In genomic region chr15:52556524-52556923, GRCh38 we compare ENCODE assay signal across 28 cellular contexts. TPM values are rescaled to one million over a fixed set of nuclear protein-coding genes. Genes with fewer than 3 reads are reported as not detected.
A peak's percentile ranks its signal among the peaks of the same experiment; 100 is the strongest.
DNase-seq lines count a peak whose midpoint lies in the region; ATAC-seq, FAIRE-seq and TF ChIP-seq lines count a peak whose summit lies in the region.
"Had no signal": no experiment of that assay in that cellular context is flagged by ENCODE, and none has a peak within 500 bp of the region (broad histone marks: within the 10 kb centered on the region; RNA-seq: fewer than 3 reads in every experiment).

No MANE protein-coding gene starts in this region.

- no peak overlapping the region for H2AFZ ChIP-seq in GM12878 (ENCODE audit: control insufficient read depth, low read depth, low read length)
- H2AFZ ChIP-seq in mesenchymal stem cell (ENCODE audit: low read depth, low read length), result no peak overlapping the region
- no peak overlapping the region for H2AFZ ChIP-seq in hepatocyte
- H2AFZ ChIP-seq: GM23248 had no signal

- SMC1A ChIA-PET in GM12878 (lab: Charles Lee; ENCODE audit: uncharacterized antibody, unreplicated experiment), result interaction anchor here (0.7 to 5.4 kb wide), 7 partner anchors 8 to 225 kb away, joined by 3 to 45 read pairs (median 3); no protein-coding TSS in a partner anchor

- H4K20me1 ChIP-seq in GM12878 (ENCODE audit: control insufficient read depth, insufficient read depth), result no peaks in the 10 kb centered on the region
- peaks cover 72% of the 10 kb centered on the region for H4K20me1 ChIP-seq in hepatocyte (ENCODE audit: insufficient read depth, poor library complexity, severe bottlenecking)

- in situ Hi-C loops in GM12878 (cut with MboI), result no loop called here

- H4K91ac ChIP-seq in mesenchymal stem cell (ENCODE audit: low read length), result no peak overlapping the region

- no peak for FAIRE-seq in GM12878 (lab: Jason Lieb, UNC)
- FAIRE-seq: colon, small intestine had no signal

- peaks cover 50% of the 10 kb centered on the region for H3K4me1 Mint-ChIP-seq in activated CD8-positive, alpha-beta T cell treated with anti-CD3 and anti-CD28 coated beads for 36 hours (ENCODE audit: low read depth)
- H3K4me1 Mint-ChIP-seq in activated CD8-positive, alpha-beta T cell treated with anti-CD3 and anti-CD28 coated beads, Interleukin-2, amount 10 ng/mL, durations not matched to agents 7 days and 5 days (ENCODE audit: low read depth), result peaks cover 42% of the 10 kb centered on the region
- peaks cover 32 to 48% (median 40%) of the 10 kb centered on the region in 4 donors for H3K4me1 Mint-ChIP-seq in CD4-positive, alpha-beta memory T cell

- no peaks in the 10 kb centered on the region for H3K9me3 ChIP-seq in CD4-positive, alpha-beta memory T cell (ENCODE audit: control insufficient read depth in 1 of 2, low read length in 2 of 2)
- H3K9me3 ChIP-seq in GM12878 (replicated peaks; ENCODE audit: control insufficient read depth, insufficient read depth, low read length) (no peaks in the 10 kb centered on the region; the same call in 2 of the 3 replicates), mesenchymal stem cell (ENCODE audit: control insufficient read depth, low read length) (no peaks in the 10 kb centered on the region), hepatocyte (ENCODE audit: low read depth) (no peaks in the 10 kb centered on the region)
- H3K9me3 ChIP-seq: heart left ventricle, stomach, thyroid gland had no signal

- peak overlapping the region; percentile 43; the same call in 1 of the 2 replicates for H3K4me2 ChIP-seq in GM12878 (ENCODE audit: control insufficient read depth, insufficient read depth)
- H3K4me2 ChIP-seq in mesenchymal stem cell (ENCODE audit: low read length, poor library complexity, severe bottlenecking), result no peak overlapping the region
- H3K4me2 ChIP-seq in hepatocyte, result no peak overlapping the region
- H3K4me2 ChIP-seq: KMS-11 had no signal

- H3K79me2 ChIP-seq in GM12878 (ENCODE audit: control insufficient read depth, insufficient read depth, low read length) (peaks cover 81% of the 10 kb centered on the region), hepatocyte (peaks cover 84% of the 10 kb centered on the region)

- no peak overlapping the region for H3K27ac ChIP-seq in CD4-positive, alpha-beta memory T cell (ENCODE audit: low read depth, low read length)
- peak overlapping the region; percentile 60 for H3K27ac ChIP-seq in GM12878 (ENCODE audit: control insufficient read depth, insufficient read depth)
- H3K27ac ChIP-seq in mesenchymal stem cell (ENCODE audit: low read length, poor library complexity, severe bottlenecking), result no peak overlapping the region
- no peak overlapping the region for H3K27ac ChIP-seq in hepatocyte
- H3K27ac ChIP-seq: GM23248, KMS-11, stomach, thyroid gland had no signal

- peaks cover 39% of the 10 kb centered on the region for H3K4me1 ChIP-seq in CD4-positive, alpha-beta memory T cell (ENCODE audit: insufficient read depth, low read length)
- H3K4me1 ChIP-seq in GM12878 (ENCODE audit: control insufficient read depth, insufficient read depth, low read length) (peaks cover 33% of the 10 kb centered on the region), mesenchymal stem cell (ENCODE audit: control insufficient read depth, insufficient read depth, low read depth, low read length) (peaks cover 4% of the 10 kb centered on the region), hepatocyte (ENCODE audit: insufficient read depth) (no peaks in the 10 kb centered on the region)

- H3K4me3 Mint-ChIP-seq in activated CD8-positive, alpha-beta T cell treated with anti-CD3 and anti-CD28 coated beads for 36 hours, result no peak overlapping the region
- no peak overlapping the region for H3K4me3 Mint-ChIP-seq in activated CD8-positive, alpha-beta T cell treated with anti-CD3 and anti-CD28 coated beads, Interleukin-2, amount 10 ng/mL, durations not matched to agents 7 days and 5 days
- H3K4me3 Mint-ChIP-seq in CD4-positive, alpha-beta memory T cell, result no peak overlapping the region
- H3K4me3 Mint-ChIP-seq: activated T-helper 1 cell treated with anti-CD3 and anti-CD28 coated beads, Interleukin-12 subunit alpha, Interleukin-12 subunit beta, Interleukin-2, Interleukin-4 antibody, amounts not matched to agents 30 ng/mL and 10 ng/mL and 1 ng/mL, durations not matched to agents 14 hours and 24 hours and 36 hours; CD4-positive, alpha-beta T cell had no signal

- peaks cover 38% of the 10 kb centered on the region for H3K36me3 Mint-ChIP-seq in activated CD8-positive, alpha-beta T cell treated with anti-CD3 and anti-CD28 coated beads for 36 hours (ENCODE audit: low read depth)
- peaks cover 53% of the 10 kb centered on the region for H3K36me3 Mint-ChIP-seq in activated CD8-positive, alpha-beta T cell treated with anti-CD3 and anti-CD28 coated beads, Interleukin-2, amount 10 ng/mL, durations not matched to agents 7 days and 5 days (ENCODE audit: low read depth)
- peaks cover 18 to 51% of the 10 kb centered on the region in 2 donors for H3K36me3 Mint-ChIP-seq in CD4-positive, alpha-beta memory T cell

- H3K9ac ChIP-seq in GM12878 (ENCODE audit: control insufficient read depth, insufficient read depth, low read length), result no peak overlapping the region
- peak overlapping the region; percentile 72 for H3K9ac ChIP-seq in mesenchymal stem cell (ENCODE audit: low read length)
- H3K9ac ChIP-seq: GM23248, KMS-11 had no signal

- no peak overlapping the region for H3K4ac ChIP-seq in mesenchymal stem cell (ENCODE audit: low read depth in 1 of 2, low read length in 2 of 2)

- no peak overlapping the region for H2BK15ac ChIP-seq in mesenchymal stem cell (ENCODE audit: low read depth, poor library complexity, severe bottlenecking)

- H3K27ac Mint-ChIP-seq in activated CD8-positive, alpha-beta T cell treated with anti-CD3 and anti-CD28 coated beads for 36 hours, result peak overlapping the region; percentile 48
- no peak overlapping the region for H3K27ac Mint-ChIP-seq in activated CD8-positive, alpha-beta T cell treated with anti-CD3 and anti-CD28 coated beads, Interleukin-2, amount 10 ng/mL, durations not matched to agents 7 days and 5 days
- H3K27ac Mint-ChIP-seq in CD4-positive, alpha-beta memory T cell, result peak overlapping the region in 5 of 7 donors; percentile 0 to 66 (median 53)
- H3K27ac Mint-ChIP-seq: CD4-positive, alpha-beta T cell had no signal

- peaks cover 3% of the 10 kb centered on the region for H3K79me1 ChIP-seq in mesenchymal stem cell (replicated peaks; ENCODE audit: low read length, poor library complexity, severe bottlenecking)

- H2BK120ac ChIP-seq in mesenchymal stem cell (ENCODE audit: low read depth, low read length), result no peak overlapping the region

- no peak overlapping the region for H3K4me3 ChIP-seq in CD4-positive, alpha-beta memory T cell (ENCODE audit: low read length in 2 of 2)
- no peak overlapping the region for H3K4me3 ChIP-seq in GM12878
- no peak overlapping the region for H3K4me3 ChIP-seq in mesenchymal stem cell (ENCODE audit: insufficient read depth in 1 of 2, low read depth in 1 of 2, low read length in 2 of 2)
- H3K4me3 ChIP-seq in hepatocyte, result no peak overlapping the region
- H3K4me3 ChIP-seq: GM23248, heart left ventricle, stomach, thyroid gland had no signal

- H3K14ac ChIP-seq in mesenchymal stem cell (ENCODE audit: low read length in 2 of 2), result no peak overlapping the region

- H3K9me2 ChIP-seq in hepatocyte (replicated peaks; ENCODE audit: insufficient read depth), result no peaks in the 10 kb centered on the region

- H3K27me3 ChIP-seq in CD4-positive, alpha-beta memory T cell (ENCODE audit: insufficient read depth, low read length), result no peaks in the 10 kb centered on the region
- no peaks in the 10 kb centered on the region for H3K27me3 ChIP-seq in GM12878 (replicated peaks in 1 of 2; ENCODE audit: control insufficient read depth in 2 of 2, insufficient read depth in 2 of 2, low read length in 1 of 2)
- no peaks in the 10 kb centered on the region for H3K27me3 ChIP-seq in mesenchymal stem cell (ENCODE audit: control insufficient read depth in 1 of 2, insufficient read depth in 1 of 2, low read length in 2 of 2)
- H3K27me3 ChIP-seq in hepatocyte, result no peaks in the 10 kb centered on the region
- H3K27me3 ChIP-seq: brain microvascular endothelial cell, heart left ventricle, stomach, thyroid gland had no signal

- H2AK5ac ChIP-seq in mesenchymal stem cell (ENCODE audit: low read length, severe bottlenecking), result no peak overlapping the region

- CTCF ChIA-PET in activated CD8-positive, alpha-beta T cell treated with anti-CD3 and anti-CD28 coated beads for 36 hours (lab: Charles Lee), result no interaction called here
- CTCF ChIA-PET in activated CD8-positive, alpha-beta T cell treated with anti-CD3 and anti-CD28 coated beads, Interleukin-2, amount 10 ng/mL, durations not matched to agents 7 days and 5 days (lab: Charles Lee), result no interaction called here
- CTCF ChIA-PET in CD4-positive, alpha-beta memory T cell (lab: Charles Lee; ENCODE audit: partially characterized antibody), result interaction anchor here (1.0 kb wide), 1 partner anchor 225 kb away, joined by 3 read pairs; no protein-coding TSS in a partner anchor
- CTCF ChIA-PET in GM12878 (lab: Yijun Ruan, JAX), result interaction anchor here (0.7 to 5.6 kb wide), 3 partner anchors 9 to 225 kb away, joined by 3 to 37 read pairs (median 5); no protein-coding TSS in a partner anchor

- no peak overlapping the region for H2BK5ac ChIP-seq in mesenchymal stem cell (ENCODE audit: low read depth, low read length, poor library complexity, severe bottlenecking)

- POLR2A ChIA-PET in activated CD8-positive, alpha-beta T cell treated with anti-CD3 and anti-CD28 coated beads for 36 hours (lab: Charles Lee), result interaction anchor here (0.6 to 1.4 kb wide), 2 partner anchors 11 to 730 kb away, joined by 4 to 5 read pairs; no protein-coding TSS in a partner anchor
- POLR2A ChIA-PET in activated CD8-positive, alpha-beta T cell treated with anti-CD3 and anti-CD28 coated beads, Interleukin-2, amount 10 ng/mL, durations not matched to agents 7 days and 5 days (lab: Charles Lee), result no interaction called here
- POLR2A ChIA-PET in CD4-positive, alpha-beta memory T cell (lab: Charles Lee; ENCODE audit: partially characterized antibody), result no interaction called here
- POLR2A ChIA-PET in GM12878 (lab: Charles Lee), result no interaction called here

- RAD21 ChIA-PET in GM12878 (lab: Charles Lee; ENCODE audit: unreplicated experiment), result interaction anchor here (2.1 to 4.7 kb wide), 2 partner anchors 8 to 91 kb away, joined by 7 to 24 read pairs; no protein-coding TSS in a partner anchor

- BruUV-seq in GM12878 (replicated peaks; lab: Mats Ljungman, UMichigan), result no TSS peak

- TF ChIP-seq EP300 in GM12878 (IDR thresholded peaks at IDR 0.05; ENCODE audit: borderline replicate concordance in 1 of 2, control insufficient read depth in 1 of 2, low read depth in 2 of 2, low read length in 2 of 2), result no peak

- ATAC-seq in activated CD8-positive, alpha-beta T cell treated with anti-CD3 and anti-CD28 coated beads for 36 hours, result no peak
- no peak for ATAC-seq in activated CD8-positive, alpha-beta T cell treated with anti-CD3 and anti-CD28 coated beads, Interleukin-2, amount 10 ng/mL, durations not matched to agents 7 days and 5 days
- ATAC-seq in GM12878, result no peak
- ATAC-seq in GM19455 (IDR thresholded peaks at IDR 0.05; ENCODE audit: unreplicated experiment), result no peak
- ATAC-seq: heart left ventricle, left cardiac atrium had no signal

- TF ChIP-seq CTCF in activated CD8-positive, alpha-beta T cell treated with anti-CD3 and anti-CD28 coated beads for 36 hours (IDR thresholded peaks at IDR 0.05), result no peak
- no peak for TF ChIP-seq CTCF in GM12878 (IDR thresholded peaks at IDR 0.05 in 2 of 3, conservative IDR thresholded peaks at IDR 0.05 in 1 of 3; ENCODE audit: control insufficient read depth in 2 of 3, extremely low read depth in 1 of 3, insufficient read depth in 1 of 3, low read depth in 3 of 3, low read length in 3 of 3)
- no peak for TF ChIP-seq CTCF in hepatocyte (IDR thresholded peaks at IDR 0.05; ENCODE audit: poor library complexity)

- TF ChIP-seq RAD21 in GM12878 (IDR thresholded peaks at IDR 0.05; ENCODE audit: insufficient read depth, low read depth, low read length), result no peak

- H3K18ac ChIP-seq in mesenchymal stem cell (ENCODE audit: low read depth in 1 of 2, low read length in 2 of 2), result no peak overlapping the region

- no peaks in the 10 kb centered on the region for H3K9me3 Mint-ChIP-seq in activated CD8-positive, alpha-beta T cell treated with anti-CD3 and anti-CD28 coated beads for 36 hours
- no peaks in the 10 kb centered on the region for H3K9me3 Mint-ChIP-seq in activated CD8-positive, alpha-beta T cell treated with anti-CD3 and anti-CD28 coated beads, Interleukin-2, amount 10 ng/mL, durations not matched to agents 7 days and 5 days (ENCODE audit: insufficient read depth)
- H3K9me3 Mint-ChIP-seq in CD4-positive, alpha-beta memory T cell, result no peaks in the 10 kb centered on the region
- H3K9me3 Mint-ChIP-seq: activated T-helper 1 cell treated with anti-CD3 and anti-CD28 coated beads, Interleukin-12 subunit alpha, Interleukin-12 subunit beta, Interleukin-2, Interleukin-4 antibody, amounts not matched to agents 30 ng/mL and 10 ng/mL and 1 ng/mL, durations not matched to agents 14 hours and 24 hours and 36 hours; CD4-positive, alpha-beta T cell had no signal

- no peak overlapping the region for H2BK12ac ChIP-seq in mesenchymal stem cell (ENCODE audit: low read length in 2 of 2)

- H3K27me3 Mint-ChIP-seq in activated CD8-positive, alpha-beta T cell treated with anti-CD3 and anti-CD28 coated beads for 36 hours, result no peaks in the 10 kb centered on the region
- H3K27me3 Mint-ChIP-seq in activated CD8-positive, alpha-beta T cell treated with anti-CD3 and anti-CD28 coated beads, Interleukin-2, amount 10 ng/mL, durations not matched to agents 7 days and 5 days (ENCODE audit: low read depth), result no peaks in the 10 kb centered on the region
- no peaks in the 10 kb centered on the region for H3K27me3 Mint-ChIP-seq in CD4-positive, alpha-beta memory T cell
- H3K27me3 Mint-ChIP-seq: CD4-positive, alpha-beta T cell had no signal

- no peak for TF ChIP-seq POLR2A in GM12878 (IDR thresholded peaks at IDR 0.05; ENCODE audit: low read depth, low read length)

- intact Hi-C loops in activated CD8-positive, alpha-beta T cell treated with anti-CD3 and anti-CD28 coated beads for 36 hours (cut with micrococcal nuclease), result no loop called here
- intact Hi-C loops in CD4-positive, alpha-beta memory T cell (cut with micrococcal nuclease), result no loop called here
- intact Hi-C loops in GM12878 (cut with micrococcal nuclease; ENCODE audit: unreplicated experiment), result no loop called here
- intact Hi-C loops in posterior cingulate gyrus (cut with DNase I), result no loop called here

- no peak for DNase-seq in activated CD8-positive, alpha-beta T cell treated with anti-CD3 and anti-CD28 coated beads for 36 hours
- DNase-seq in activated CD8-positive, alpha-beta T cell treated with anti-CD3 and anti-CD28 coated beads, Interleukin-2, amount 10 ng/mL, durations not matched to agents 7 days and 5 days, result no peak
- no peak for DNase-seq in CD4-positive, alpha-beta memory T cell
- DNase-seq in GM12878 (ENCODE audit: low read depth, low spot score) (no peak), mesenchymal stem cell (no peak), hepatocyte (ENCODE audit: low spot score) (no peak), posterior cingulate gyrus (no peak)
- DNase-seq: activated CD4-positive, alpha-beta T cell treated with anti-CD3 and anti-CD28 coated beads for 1 hour; brain microvascular endothelial cell; CD4-positive, alpha-beta T cell; effector CD8-positive, alpha-beta T cell; foreskin fibroblast; heart left ventricle; left cardiac atrium; mesendoderm; NCI-H1417 treated with DMSO at 0.1 percent for 48 hours; NCI-H2081; NCI-H226; nucleus accumbens; RPMI8226; small intestine; stomach; thyroid gland had no signal

- peaks cover 14% of the 10 kb centered on the region for H3K36me3 ChIP-seq in CD4-positive, alpha-beta memory T cell (ENCODE audit: insufficient read depth, low read length)
- H3K36me3 ChIP-seq in GM12878 (ENCODE audit: control insufficient read depth in 2 of 2, insufficient read depth in 2 of 2, low read length in 1 of 2), result peaks cover 6 to 13% of the 10 kb centered on the region in 2 experiments
- peaks cover 4 to 58% of the 10 kb centered on the region in 2 experiments for H3K36me3 ChIP-seq in mesenchymal stem cell (ENCODE audit: control insufficient read depth in 1 of 2, insufficient read depth in 2 of 2, low read depth in 1 of 2, low read length in 2 of 2)
- H3K36me3 ChIP-seq in hepatocyte (replicated peaks; ENCODE audit: insufficient read depth, low read depth), result no peaks in the 10 kb centered on the region

- no peak overlapping the region for H4K8ac ChIP-seq in mesenchymal stem cell (ENCODE audit: low read length)

- H3K23ac ChIP-seq in mesenchymal stem cell (ENCODE audit: low read length in 2 of 2), result no peak overlapping the region

RNA-seq across cellular contexts. Expression of gene ARPP19, which starts 12.3 kb away (rescaled TPM):
- 100 to 1,000 TPM; 129 TPM for total RNA-seq in activated CD8-positive, alpha-beta T cell treated with anti-CD3 and anti-CD28 coated beads for 36 hours
- 100 to 1,000 TPM; 182 to 201 TPM for total RNA-seq in activated CD8-positive, alpha-beta T cell treated with anti-CD3 and anti-CD28 coated beads, Interleukin-2, amount 10 ng/mL, durations not matched to agents 7 days and 5 days
- 100 to 1,000 TPM; 105 to 130 TPM for total RNA-seq in CD4-positive, alpha-beta memory T cell
- polyA plus RNA-seq in CD4-positive, alpha-beta memory T cell, result 10 to 100 TPM; 51.3 to 65.9 TPM
- total RNA-seq in GM12878 (2013; cell fraction: nucleolus; rRNA removed), result 73.4 and 75.0 TPM in 2 replicates
- total RNA-seq in GM12878 (2014; rRNA removed) (122 and 150 TPM in 2 replicates), GM12878 (2014; rRNA removed; fragmentation: Illumina TruSeq; extraction: Trizol) (123 and 129 TPM in 2 replicates), GM12878 (2021) (161 and 167 TPM in 2 replicates), hepatocyte (120 and 130 TPM in 2 replicates)
- 27.5 TPM for polyA plus RNA-seq in GM12878 (2011; ENCODE audit: low read depth)
- polyA plus RNA-seq in GM12878 (2011; rRNA removed) (167 and 209 TPM in 2 replicates), GM12878 (2014; fragmentation: Illumina TruSeq; extraction: Trizol) (119 and 147 TPM in 2 replicates), GM12878 (2014; fragmentation: Nextera tagmentation; extraction: Ambion mirVana) (100 to 1,000 TPM in 1 of 2 experiments, 10 to 100 TPM in 1; 77.2 to 114 TPM), GM12878 (2014; rRNA removed) (71.2 and 84.8 TPM in 2 replicates), GM12878 (2016; fragmentation: Nextera tagmentation; extraction: Ambion mirVana) (100 to 1,000 TPM; 120 to 124 TPM), hepatocyte (51.7 and 52.7 TPM in 2 replicates)
- polyA plus RNA-seq in GM12878 (2011; cell fraction: cytosol; rRNA removed), result 40.2 and 49.8 TPM in 2 replicates
- 24.9 and 28.6 TPM in 2 replicates for polyA plus RNA-seq in GM12878 (2011; cell fraction: nucleus; rRNA removed)
- polyA plus RNA-seq in GM12878 (2012), result 48.0 and 52.4 TPM in 2 replicates
- polyA minus RNA-seq in GM12878 (2011; rRNA and poly(A)+ RNA removed), result 62.9 and 115 TPM in 2 replicates
- 40.1 and 44.7 TPM in 2 replicates for polyA minus RNA-seq in GM12878 (2011; cell fraction: cytosol; rRNA and poly(A)+ RNA removed)
- 13.4 and 25.0 TPM in 2 replicates for polyA minus RNA-seq in GM12878 (2011; cell fraction: nucleus; rRNA and poly(A)+ RNA removed)
- 59.1 TPM for polyA plus RNA-seq in mesenchymal stem cell (2013, experiment 1 of 2)
- polyA plus RNA-seq in mesenchymal stem cell (2013, experiment 2 of 2), result 58.9 TPM

RNA-seq across cellular contexts. Expression of gene MYO5A, which starts 27.8 kb away (rescaled TPM):
- total RNA-seq in activated CD8-positive, alpha-beta T cell treated with anti-CD3 and anti-CD28 coated beads for 36 hours, result 10 to 100 TPM; 19.2 to 22.6 TPM
- 10 to 100 TPM; 34.8 to 37.4 TPM for total RNA-seq in activated CD8-positive, alpha-beta T cell treated with anti-CD3 and anti-CD28 coated beads, Interleukin-2, amount 10 ng/mL, durations not matched to agents 7 days and 5 days
- 10 to 100 TPM; 36.6 to 43.9 TPM for total RNA-seq in CD4-positive, alpha-beta memory T cell
- 10 to 100 TPM in 1 of 2 donors, 1 to 10 TPM in 1; 3.6 to 14.5 TPM for polyA plus RNA-seq in CD4-positive, alpha-beta memory T cell
- total RNA-seq in GM12878 (2013; cell fraction: nucleolus; rRNA removed), result 30.8 and 31.3 TPM in 2 replicates
- total RNA-seq in GM12878 (2014; rRNA removed) (32.4 and 33.1 TPM in 2 replicates), GM12878 (2014; rRNA removed; fragmentation: Illumina TruSeq; extraction: Trizol) (32.1 and 35.0 TPM in 2 replicates), GM12878 (2021) (30.2 and 34.6 TPM in 2 replicates), hepatocyte (8.5 and 14.8 TPM in 2 replicates)
- polyA plus RNA-seq in GM12878 (2011; ENCODE audit: low read depth), result 7.1 TPM
- polyA plus RNA-seq in GM12878 (2011; rRNA removed) (42.9 and 44.5 TPM in 2 replicates), GM12878 (2014; fragmentation: Illumina TruSeq; extraction: Trizol) (26.8 and 41.0 TPM in 2 replicates), GM12878 (2014; fragmentation: Nextera tagmentation; extraction: Ambion mirVana) (1 to 10 TPM; 4.2 to 4.3 TPM), GM12878 (2014; rRNA removed) (29.8 and 30.4 TPM in 2 replicates), GM12878 (2016; fragmentation: Nextera tagmentation; extraction: Ambion mirVana) (10 to 100 TPM; 17.6 to 18.1 TPM), hepatocyte (3.1 and 3.7 TPM in 2 replicates)
- polyA plus RNA-seq in GM12878 (2011; cell fraction: cytosol; rRNA removed), result 37.6 and 43.4 TPM in 2 replicates
- 51.9 and 59.1 TPM in 2 replicates for polyA plus RNA-seq in GM12878 (2011; cell fraction: nucleus; rRNA removed)
- 9.3 and 14.9 TPM in 2 replicates for polyA plus RNA-seq in GM12878 (2012)
- 72.4 and 94.5 TPM in 2 replicates for polyA minus RNA-seq in GM12878 (2011; rRNA and poly(A)+ RNA removed)
- polyA minus RNA-seq in GM12878 (2011; cell fraction: cytosol; rRNA and poly(A)+ RNA removed), result 17.6 and 29.7 TPM in 2 replicates
- 28.9 and 42.3 TPM in 2 replicates for polyA minus RNA-seq in GM12878 (2011; cell fraction: nucleus; rRNA and poly(A)+ RNA removed)
- 13.1 TPM for polyA plus RNA-seq in mesenchymal stem cell (2013, experiment 1 of 2)
- 11.6 TPM for polyA plus RNA-seq in mesenchymal stem cell (2013, experiment 2 of 2)

Comparison
In these comparisons a context has a peak if more than half of its experiments do, and no peak if none do; other contexts are left out.
1. CTCF ChIA-PET loops: an anchor here in CD4-positive, alpha-beta memory T cell (1.0 kb wide) and GM12878 (0.7 to 5.6 kb wide); none called in activated CD8-positive, alpha-beta T cell treated with anti-CD3 and anti-CD28 coated beads for 36 hours and activated CD8-positive, alpha-beta T cell treated with anti-CD3 and anti-CD28 coated beads, Interleukin-2, amount 10 ng/mL, durations not matched to agents 7 days and 5 days.